ENCODE assay signal across 1 cellular context in genomic region chr2:233854241-233854981, GRCh38.
TF ChIP-seq lines count a peak whose summit lies in the region.

TSS of gene HJURP (minus strand) at chr2:233854535. CDS start at chr2:233854500, 35 bp downstream.

TF ChIP-seq in HepG2, 621 proteins besides CTCF, POLR2A, EP300 and RAD21 (continued from another document and continues in another):
- peak; percentile 67 for TF ChIP-seq ARID5B (CRISPR knock-in tag; IDR thresholded peaks at IDR 0.05)
- TF ChIP-seq ZBTB44 (CRISPR knock-in tag; IDR thresholded peaks at IDR 0.05): no peak
- no peak for TF ChIP-seq ZNF530 (CRISPR knock-in tag; IDR thresholded peaks at IDR 0.05; ENCODE audit: low read depth)
- TF ChIP-seq GABPA (IDR thresholded peaks at IDR 0.05; ENCODE audit: low read depth, low read length): peak; percentile 79
- TF ChIP-seq GABPA (CRISPR knock-in tag; IDR thresholded peaks at IDR 0.05; ENCODE audit: low read depth): peak; percentile 94
- TF ChIP-seq ZBTB8A (CRISPR knock-in tag; IDR thresholded peaks at IDR 0.05; ENCODE audit: borderline replicate concordance, low read depth): no peak
- peak; percentile 59; the same call in 1 of the 2 replicates for TF ChIP-seq DZIP1 (CRISPR knock-in tag; IDR thresholded peaks at IDR 0.05)
- no peak for TF ChIP-seq PCBP2 (optimal IDR thresholded peaks at IDR 0.05; ENCODE audit: low read depth, low read length, poor library complexity, severe bottlenecking)
- TF ChIP-seq ZBTB46 (CRISPR knock-in tag; IDR thresholded peaks at IDR 0.05; ENCODE audit: borderline replicate concordance): no peak; the same call in 1 of the 2 replicates
- TF ChIP-seq SIX1 (CRISPR knock-in tag; IDR thresholded peaks at IDR 0.05; ENCODE audit: borderline replicate concordance): no peak
- TF ChIP-seq PHF5A (CRISPR knock-in tag; IDR thresholded peaks at IDR 0.05; ENCODE audit: low read depth, unreplicated experiment): no peak
- TF ChIP-seq KLF9 (CRISPR knock-in tag; IDR thresholded peaks at IDR 0.05; ENCODE audit: low read depth): no peak
- peak; percentile 70 for TF ChIP-seq ARHGAP35 (CRISPR knock-in tag; IDR thresholded peaks at IDR 0.05; ENCODE audit: borderline replicate concordance)
- no peak for TF ChIP-seq ATF7 (IDR thresholded peaks at IDR 0.05)
- no peak for TF ChIP-seq ATF7 (CRISPR knock-in tag; IDR thresholded peaks at IDR 0.05)
- TF ChIP-seq ZNF75D (CRISPR knock-in tag; IDR thresholded peaks at IDR 0.05; ENCODE audit: borderline replicate concordance): no peak
- no peak; the same call in 1 of the 2 replicates for TF ChIP-seq PATZ1 (CRISPR knock-in tag; IDR thresholded peaks at IDR 0.05)
- TF ChIP-seq PRDM4 (CRISPR knock-in tag; IDR thresholded peaks at IDR 0.05; ENCODE audit: borderline replicate concordance): no peak; the same call in 1 of the 2 replicates
- peak; percentile 64; the same call in 1 of the 2 replicates for TF ChIP-seq NFATC3 (CRISPR knock-in tag; IDR thresholded peaks at IDR 0.05)
- TF ChIP-seq STAG1 (CRISPR knock-in tag; IDR thresholded peaks at IDR 0.05): no peak
- 0 out of 2 replicates have a peak, but pooled peaks have one; percentile 82 for TF ChIP-seq HNRNPL (IDR thresholded peaks at IDR 0.05; ENCODE audit: low read depth, low read length)
- no peak for TF ChIP-seq KLF13 (CRISPR knock-in tag; IDR thresholded peaks at IDR 0.05)
- peak; percentile 31 for TF ChIP-seq GATAD2A (CRISPR knock-in tag; IDR thresholded peaks at IDR 0.05)
- peak; percentile 92 for TF ChIP-seq BRF2 (CRISPR knock-in tag; IDR thresholded peaks at IDR 0.05)
- peak; percentile 23; the same call in 1 of the 2 replicates for TF ChIP-seq ZBTB14 (CRISPR knock-in tag; IDR thresholded peaks at IDR 0.05)
- peak; percentile 99 for TF ChIP-seq BATF2 (CRISPR knock-in tag; IDR thresholded peaks at IDR 0.05)
- no peak for TF ChIP-seq MAF1 (CRISPR knock-in tag; IDR thresholded peaks at IDR 0.05; ENCODE audit: borderline replicate concordance)
- TF ChIP-seq ZNF263 (CRISPR knock-in tag; IDR thresholded peaks at IDR 0.05): peak; percentile 38; the same call in 1 of the 2 replicates
- no peak for TF ChIP-seq ZNF577 (CRISPR knock-in tag; IDR thresholded peaks at IDR 0.05; ENCODE audit: borderline replicate concordance, low read depth)
- TF ChIP-seq HHEX (CRISPR knock-in tag; IDR thresholded peaks at IDR 0.05): no peak
- no peak; the same call in 1 of the 2 replicates for TF ChIP-seq SRY (CRISPR knock-in tag; IDR thresholded peaks at IDR 0.05)
- no peak for TF ChIP-seq RFXANK (CRISPR knock-in tag; IDR thresholded peaks at IDR 0.05)
- TF ChIP-seq ZMAT3 (CRISPR knock-in tag; conservative IDR thresholded peaks at IDR 0.05): peak; percentile 50; the same call in 1 of the 2 replicates
- no peak; the same call in 1 of the 2 replicates for TF ChIP-seq ZNF441 (CRISPR knock-in tag; IDR thresholded peaks at IDR 0.05; ENCODE audit: borderline replicate concordance)
- TF ChIP-seq ZNF256 (CRISPR knock-in tag; conservative IDR thresholded peaks at IDR 0.05): peak; percentile 32; the same call in 1 of the 2 replicates
- no peak for TF ChIP-seq PAX8 (CRISPR knock-in tag; IDR thresholded peaks at IDR 0.05; ENCODE audit: borderline replicate concordance)
